9 cellular contexts compared by ENCODE assay signal in the genomic region with DNA sequence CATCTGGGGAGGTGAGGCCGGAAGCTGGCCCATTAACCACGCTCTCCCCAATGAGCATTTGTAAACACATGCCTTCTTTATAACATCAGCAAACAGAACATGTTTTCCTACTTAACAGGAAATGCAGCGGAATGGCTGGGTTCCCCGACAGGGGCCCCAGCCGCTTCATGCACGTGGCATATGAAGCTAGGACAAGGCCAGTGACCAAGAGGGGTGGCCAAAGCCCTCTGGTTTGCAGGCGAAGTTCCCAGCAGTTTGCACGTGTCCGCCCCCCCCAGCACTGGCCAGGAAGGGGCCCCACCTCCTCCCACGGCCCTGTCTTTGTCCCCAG. TPM values are rescaled to one million over a fixed set of nuclear protein-coding genes. Genes with fewer than 3 reads are reported as not detected.
DNase-seq lines count a peak whose midpoint lies in the region; ATAC-seq and TF ChIP-seq lines count a peak whose summit lies in the region.
"Had no signal": no experiment of that assay in that cellular context is flagged by ENCODE, and none has a peak within 500 bp of the region (broad histone marks: within the 10 kb centered on the region; RNA-seq: fewer than 3 reads in every experiment).

No MANE protein-coding gene starts in this region.

- ATAC-seq in left cardiac atrium: peak; percentile 3 to 18
- ATAC-seq in HG03439 (IDR thresholded peaks at IDR 0.05; ENCODE audit: unreplicated experiment): no peak
- no peak for ATAC-seq in GM18517 (IDR thresholded peaks at IDR 0.05; ENCODE audit: unreplicated experiment)
- ATAC-seq in GM18907 (IDR thresholded peaks at IDR 0.05; ENCODE audit: unreplicated experiment): no peak

- peak overlapping the region; percentile 67 for H3K27ac ChIP-seq in SK-N-MC
- H3K27ac ChIP-seq: cardiac muscle cell had no signal

- DNase-seq in EH (ENCODE audit: low read depth) (peak; percentile 82), SK-N-MC (ENCODE audit: low read depth, low spot score) (no peak), left cardiac atrium (peak; percentile 42), retinal pigment epithelial cell (ENCODE audit: low read depth) (peak; percentile 17), GOT3 (lab: John Stamatoyannopoulos, UW) (no peak)

- no peaks in the 10 kb centered on the region for H3K36me3 ChIP-seq in SK-N-MC (ENCODE audit: insufficient read depth, low read length)
- H3K36me3 ChIP-seq: cardiac muscle cell had no signal

- intact Hi-C loops in left cardiac atrium (cut with DNase I): loop anchor here in 1 of 2 donors (2.0 to 10.0 kb wide), 4 partner anchors 54 to 318 kb away; partner anchors contain the start of gene CCND1

- H3K9ac ChIP-seq in SK-N-MC (ENCODE audit: insufficient read length): peak overlapping the region; percentile 43

- H3K4me3 ChIP-seq in SK-N-MC (peak overlapping the region; percentile 71), retinal pigment epithelial cell (ENCODE audit: low read length) (no peak overlapping the region)

- no peaks in the 10 kb centered on the region for H3K9me3 ChIP-seq in SK-N-MC (ENCODE audit: low read depth, low read length)

- no peak for TF ChIP-seq CTCF in retinal pigment epithelial cell (conservative IDR thresholded peaks at IDR 0.05; ENCODE audit: low read depth, low read length)

RNA-seq across cellular contexts. Expression of gene LINC01488, which starts 38.7 kb away (rescaled TPM):
- under 1 TPM in 1 of 2 donors, not detected in 1; 0.06 TPM for total RNA-seq in left cardiac atrium

Comparison
In these comparisons a context has a peak if more than half of its experiments do, and no peak if none do; other contexts are left out.
1. DNase-seq: peak in EH (single experiment), left cardiac atrium (single experiment) and retinal pigment epithelial cell (single experiment); none in SK-N-MC (single experiment) and GOT3 (single experiment).
2. ATAC-seq: peak in left cardiac atrium (2 of 2); none in HG03439 (single experiment), GM18517 (single experiment) and GM18907 (single experiment).